Comparison of ENCODE assay signal across 11 cellular contexts in the genomic region with DNA sequence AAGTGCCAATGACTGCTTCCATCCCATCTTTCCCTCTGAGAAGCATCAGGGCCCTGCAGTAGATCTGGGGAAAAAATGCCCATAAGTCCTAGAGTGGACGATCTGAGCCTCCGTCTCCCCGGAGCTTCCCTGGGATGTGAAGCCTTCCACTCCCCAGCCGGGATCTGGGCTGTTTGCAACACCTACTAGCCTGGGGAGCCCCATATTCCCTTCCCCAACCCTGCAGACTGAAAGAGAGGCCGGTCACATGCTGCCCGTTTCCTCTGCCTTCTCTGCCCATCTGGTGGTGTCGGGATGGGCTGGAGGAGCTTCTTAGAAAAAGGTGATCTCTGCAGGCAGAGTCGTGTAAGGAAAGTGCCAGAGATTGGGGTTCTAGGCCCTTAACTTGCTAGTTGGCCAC. TPM values are rescaled to one million over a fixed set of nuclear protein-coding genes. Genes with fewer than 3 reads are reported as not detected.
DNase-seq lines count a peak whose midpoint lies in the region; ATAC-seq and TF ChIP-seq lines count a peak whose summit lies in the region.
"Had no signal": no experiment of that assay in that cellular context is flagged by ENCODE, and none has a peak within 500 bp of the region (broad histone marks: within the 10 kb centered on the region; RNA-seq: fewer than 3 reads in every experiment).

No MANE protein-coding gene starts in this region.

- no peaks in the 10 kb centered on the region for H3K79me2 ChIP-seq in smooth muscle cell (ENCODE audit: low read depth)

- no peak for TF ChIP-seq POLR2A in spleen (IDR thresholded peaks at IDR 0.05)

- H3K4me2 ChIP-seq in smooth muscle cell: peak overlapping the region; percentile 98

- peak overlapping the region; percentile 78 for H3K4me3 Mint-ChIP-seq in activated CD4-positive, alpha-beta T cell treated with anti-CD3 and anti-CD28 coated beads for 36 hours
- peak overlapping the region; percentile 80 for H3K4me3 Mint-ChIP-seq in WTC11

- CTCF ChIA-PET in activated CD4-positive, alpha-beta T cell treated with anti-CD3 and anti-CD28 coated beads for 36 hours (lab: Charles Lee): no interaction called here
- CTCF ChIA-PET in WTC11 (lab: Charles Lee): interaction anchor here (1.1 to 2.2 kb wide), 6 partner anchors 34 to 237 kb away, joined by 4 to 9 read pairs (median 7); a partner anchor contains a TSS

- TF ChIP-seq CTCF in WTC11 (IDR thresholded peaks at IDR 0.05): no peak
- TF ChIP-seq CTCF in fibroblast of the aortic adventitia (IDR thresholded peaks at IDR 0.05; ENCODE audit: insufficient read depth, low read length): no peak
- no peak for TF ChIP-seq CTCF in smooth muscle cell (IDR thresholded peaks at IDR 0.05; ENCODE audit: borderline replicate concordance, insufficient read depth, poor library complexity, severe bottlenecking)
- TF ChIP-seq CTCF in spleen (IDR thresholded peaks at IDR 0.05 in 8 of 11, conservative IDR thresholded peaks at IDR 0.05 in 3 of 11): no peak

- ATAC-seq in activated CD4-positive, alpha-beta T cell treated with anti-CD3 and anti-CD28 coated beads for 36 hours: no peak
- peak; percentile 5 for ATAC-seq in WTC11
- ATAC-seq in HG03439 (IDR thresholded peaks at IDR 0.05; ENCODE audit: unreplicated experiment): no peak
- no peak for ATAC-seq in aorta (ENCODE audit: low FRiP score)

- DNase-seq in activated CD4-positive, alpha-beta T cell treated with anti-CD3 and anti-CD28 coated beads for 36 hours: no peak
- no peak for DNase-seq in activated CD4-positive, alpha-beta T cell treated with anti-CD3 and anti-CD28 coated beads, Interleukin-2, amount 50 U/mL, for 48 hours
- peak; percentile 25 for DNase-seq in WTC11 (ENCODE audit: low spot score)
- DNase-seq in fibroblast of the aortic adventitia (ENCODE audit: low read depth): no peak
- no peak for DNase-seq in smooth muscle cell (lab: John Stamatoyannopoulos, UW; ENCODE audit: unreplicated experiment)
- no peak for DNase-seq in aorta
- DNase-seq in spleen: no peak
- DNase-seq: NCI-H187 treated with DMSO at 0.1 percent for 48 hours had no signal

- H3K4me3 ChIP-seq in fibroblast of the aortic adventitia (ENCODE audit: low read depth, low read length): peak overlapping the region; percentile 74
- H3K4me3 ChIP-seq in smooth muscle cell: peak overlapping the region; percentile 88
- H3K4me3 ChIP-seq in aorta (ENCODE audit: low read length in 2 of 2): no peak overlapping the region
- H3K4me3 ChIP-seq in spleen: peak overlapping the region in 3 of 8 donors; percentile 66 to 93 (median 71)

- peaks cover 3% of the 10 kb centered on the region for H3K36me3 Mint-ChIP-seq in activated CD4-positive, alpha-beta T cell treated with anti-CD3 and anti-CD28 coated beads for 36 hours (ENCODE audit: low read depth)
- no peaks in the 10 kb centered on the region for H3K36me3 Mint-ChIP-seq in WTC11

- POLR2A ChIA-PET in activated CD4-positive, alpha-beta T cell treated with anti-CD3 and anti-CD28 coated beads for 36 hours (lab: Charles Lee): interaction anchor here (0.9 kb wide), 1 partner anchor 60 kb away, joined by 3 read pairs; no protein-coding TSS in a partner anchor
- POLR2A ChIA-PET in WTC11 (lab: Charles Lee): interaction anchor here (1.3 to 1.6 kb wide), 2 partner anchors 41 to 199 kb away, joined by 4 to 6 read pairs; a partner anchor contains a TSS

- H3F3A ChIP-seq in smooth muscle cell (ENCODE audit: low read depth): peaks cover 18% of the 10 kb centered on the region

- peaks cover 3% of the 10 kb centered on the region for H3K9me3 Mint-ChIP-seq in activated CD4-positive, alpha-beta T cell treated with anti-CD3 and anti-CD28 coated beads for 36 hours (ENCODE audit: low read depth)
- H3K9me3 Mint-ChIP-seq in WTC11: no peaks in the 10 kb centered on the region

- H3K4me1 Mint-ChIP-seq in activated CD4-positive, alpha-beta T cell treated with anti-CD3 and anti-CD28 coated beads for 36 hours: peaks cover 48% of the 10 kb centered on the region
- peaks cover 21% of the 10 kb centered on the region for H3K4me1 Mint-ChIP-seq in WTC11

- H3K27me3 ChIP-seq in smooth muscle cell (ENCODE audit: low read depth): no peaks in the 10 kb centered on the region
- no peaks in the 10 kb centered on the region for H3K27me3 ChIP-seq in aorta (ENCODE audit: control insufficient read depth in 1 of 2, insufficient read depth in 2 of 2, low read length in 1 of 2)
- peaks cover 0 to 18% (median 0%) of the 10 kb centered on the region in 7 donors for H3K27me3 ChIP-seq in spleen (replicated peaks in 1 of 7)

- intact Hi-C loops in activated CD4-positive, alpha-beta T cell treated with anti-CD3 and anti-CD28 coated beads for 36 hours (cut with DNase I, micrococcal nuclease): loop anchor here (2.0 to 10.0 kb wide), 4 partner anchors 34 to 468 kb away; a partner anchor contains a TSS
- intact Hi-C loops in aorta (cut with DNase I) (no loop called here), spleen (cut with DNase I; ENCODE audit: low total_unique reads) (no loop called here)

- H3K9ac ChIP-seq in smooth muscle cell (ENCODE audit: low read depth): no peak overlapping the region

- no peaks in the 10 kb centered on the region for H3K27me3 Mint-ChIP-seq in activated CD4-positive, alpha-beta T cell treated with anti-CD3 and anti-CD28 coated beads for 36 hours
- peaks cover 22% of the 10 kb centered on the region for H3K27me3 Mint-ChIP-seq in WTC11 (ENCODE audit: low read depth)

- peaks cover 11% of the 10 kb centered on the region for H3K4me1 ChIP-seq in smooth muscle cell (ENCODE audit: low read depth)
- no peaks in the 10 kb centered on the region for H3K4me1 ChIP-seq in aorta (ENCODE audit: control insufficient read depth in 1 of 2, insufficient read depth in 2 of 2, low read length in 2 of 2)
- H3K4me1 ChIP-seq in spleen: peaks cover 0 to 27% (median 18%) of the 10 kb centered on the region in 6 donors

- no peak overlapping the region for H3K27ac Mint-ChIP-seq in activated CD4-positive, alpha-beta T cell treated with anti-CD3 and anti-CD28 coated beads for 36 hours
- no peak overlapping the region for H3K27ac Mint-ChIP-seq in WTC11

- H3K9me3 ChIP-seq in smooth muscle cell (replicated peaks; ENCODE audit: low read depth): no peaks in the 10 kb centered on the region
- no peaks in the 10 kb centered on the region for H3K9me3 ChIP-seq in aorta (ENCODE audit: control insufficient read depth, low read length)
- peaks cover 0 to 7% (median 0%) of the 10 kb centered on the region in 8 donors for H3K9me3 ChIP-seq in spleen

- H2AFZ ChIP-seq in smooth muscle cell (ENCODE audit: low read depth): no peak overlapping the region

- no peak overlapping the region for H3K27ac ChIP-seq in smooth muscle cell (ENCODE audit: low read depth)
- H3K27ac ChIP-seq in aorta (ENCODE audit: low read depth in 1 of 2, low read length in 2 of 2): no peak overlapping the region
- H3K27ac ChIP-seq in spleen: no peak overlapping the region

- 64% methylated on average over 8 of the region's 8 CpGs for WGBS in smooth muscle cell (ENCODE audit: low lambda C conversion rate)
- 71 to 73% methylated on average over 8 of the region's 8 CpGs for WGBS in aorta, 2 donors
- 82 to 92% (median 90%) methylated on average over 8 of the region's 8 CpGs for WGBS in spleen, 5 donors

- no peaks in the 10 kb centered on the region for H4K20me1 ChIP-seq in smooth muscle cell (ENCODE audit: low read depth)

- H3K36me3 ChIP-seq in smooth muscle cell (ENCODE audit: low read depth) (no peaks in the 10 kb centered on the region), aorta (ENCODE audit: control insufficient read depth in 1 of 2, insufficient read depth in 2 of 2, low read length in 1 of 2) (no peaks in the 10 kb centered on the region), spleen (no peaks in the 10 kb centered on the region)

TF ChIP-seq in WTC11, 78 proteins besides CTCF, POLR2A, EP300 and RAD21:
- TF ChIP-seq, protein P1, sequence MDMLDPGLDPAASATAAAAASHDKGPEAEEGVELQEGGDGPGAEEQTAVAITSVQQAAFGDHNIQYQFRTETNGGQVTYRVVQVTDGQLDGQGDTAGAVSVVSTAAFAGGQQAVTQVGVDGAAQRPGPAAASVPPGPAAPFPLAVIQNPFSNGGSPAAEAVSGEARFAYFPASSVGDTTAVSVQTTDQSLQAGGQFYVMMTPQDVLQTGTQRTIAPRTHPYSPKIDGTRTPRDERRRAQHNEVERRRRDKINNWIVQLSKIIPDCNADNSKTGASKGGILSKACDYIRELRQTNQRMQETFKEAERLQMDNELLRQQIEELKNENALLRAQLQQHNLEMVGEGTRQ (CRISPR knock-in tag; IDR thresholded peaks at IDR 0.05): peak; percentile 54
- TF ChIP-seq ZNF138 (CRISPR knock-in tag; conservative IDR thresholded peaks at IDR 0.05): no peak
- TF ChIP-seq, protein P2, sequence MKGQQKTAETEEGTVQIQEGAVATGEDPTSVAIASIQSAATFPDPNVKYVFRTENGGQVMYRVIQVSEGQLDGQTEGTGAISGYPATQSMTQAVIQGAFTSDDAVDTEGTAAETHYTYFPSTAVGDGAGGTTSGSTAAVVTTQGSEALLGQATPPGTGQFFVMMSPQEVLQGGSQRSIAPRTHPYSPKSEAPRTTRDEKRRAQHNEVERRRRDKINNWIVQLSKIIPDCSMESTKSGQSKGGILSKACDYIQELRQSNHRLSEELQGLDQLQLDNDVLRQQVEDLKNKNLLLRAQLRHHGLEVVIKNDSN (CRISPR knock-in tag; IDR thresholded peaks at IDR 0.05): peak; percentile 34; the same call in 1 of the 2 replicates

RNA-seq across cellular contexts. Expression of a gene that starts 1.1 kb away (rescaled TPM):
- total RNA-seq in activated CD4-positive, alpha-beta T cell treated with anti-CD3 and anti-CD28 coated beads for 36 hours: 1 to 10 TPM; 2.5 to 2.9 TPM
- total RNA-seq in WTC11 (2021) (3.5 to 4.4 TPM (median 3.6 TPM) in 3 replicates), fibroblast of the aortic adventitia (ENCODE audit: low replicate concordance) (5.6 and 7.7 TPM in 2 replicates), smooth muscle cell (3.0 and 3.2 TPM in 2 replicates), aorta (1 to 10 TPM; 4.9 to 6.2 TPM), spleen (1 to 10 TPM; 2.0 to 3.5 (median 2.3) TPM)
- polyA plus RNA-seq in smooth muscle cell (3.0 and 3.1 TPM in 2 replicates), aorta (1 to 10 TPM; 1.3 to 6.8 TPM), spleen (1 to 10 TPM in 1 of 3 donors, under 1 TPM in 2; 0.58 to 1.8 (median 0.80) TPM)

RNA-seq across cellular contexts. Expression of a gene that starts 41.3 kb away (rescaled TPM):
- under 1 TPM in 1 of 2 experiments, not detected in 1; 0.32 TPM for total RNA-seq in activated CD4-positive, alpha-beta T cell treated with anti-CD3 and anti-CD28 coated beads for 36 hours
- total RNA-seq in WTC11 (2021) (0.62 to 0.77 TPM (median 0.73 TPM) in 3 replicates), fibroblast of the aortic adventitia (ENCODE audit: low replicate concordance) (not detected in 2 replicates), smooth muscle cell (not detected in 2 replicates), aorta (not detected), spleen (not detected)
- polyA plus RNA-seq in smooth muscle cell (not detected in 2 replicates), aorta (not detected), spleen (not detected)
- total RNA-seq: right cardiac atrium, ureter had no signal
- polyA plus RNA-seq: right cardiac atrium had no signal

Comparison
In these comparisons a context has a peak if more than half of its experiments do, and no peak if none do; other contexts are left out.
1. H3K4me3 ChIP-seq: peak in fibroblast of the aortic adventitia (single experiment) and smooth muscle cell (single experiment); none in aorta (0 of 2).
2. intact Hi-C loops: an anchor here in activated CD4-positive, alpha-beta T cell treated with anti-CD3 and anti-CD28 coated beads for 36 hours (2.0 to 10.0 kb wide); none called in aorta and spleen.